17 cellular contexts compared by ENCODE assay signal in genomic region chr3:183356920-183357319, GRCh38.
DNase-seq lines count a peak whose midpoint lies in the region; ATAC-seq and TF ChIP-seq lines count a peak whose summit lies in the region.
"Had no signal": no experiment of that assay in that cellular context is flagged by ENCODE, and none has a peak within 500 bp of the region (broad histone marks: within the 10 kb centered on the region; RNA-seq: fewer than 3 reads in every experiment).

No MANE protein-coding gene starts in this region.

- H3K4me1 Mint-ChIP-seq in T-helper 2 cell treated with Interferon-gamma antibody and Interleukin-4, amounts not matched to agents 5 μg/mL and 100 μg/mL, for 36 hours (ENCODE audit: low read depth), result peaks cover 16% of the 10 kb centered on the region
- H3K4me1 Mint-ChIP-seq in endodermal cell, result peaks cover 20% of the 10 kb centered on the region
- H3K4me1 Mint-ChIP-seq: B cell had no signal

- peaks cover 43% of the 10 kb centered on the region for H3K9me3 ChIP-seq in endodermal cell (ENCODE audit: control insufficient read depth, low read length)
- H3K9me3 ChIP-seq: BLaER1, HAP-1 had no signal

- no peaks in the 10 kb centered on the region for H3K27me3 Mint-ChIP-seq in T-helper 2 cell treated with Interferon-gamma antibody and Interleukin-4, amounts not matched to agents 5 μg/mL and 100 μg/mL, for 36 hours (ENCODE audit: low read depth)
- no peaks in the 10 kb centered on the region for H3K27me3 Mint-ChIP-seq in endodermal cell (ENCODE audit: insufficient read depth)
- H3K27me3 Mint-ChIP-seq: CD4-positive, CD25-positive, alpha-beta regulatory T cell had no signal

- H3K36me3 ChIP-seq in endodermal cell (ENCODE audit: control insufficient read depth, insufficient read depth, low read length), result peaks cover 81% of the 10 kb centered on the region
- H3K36me3 ChIP-seq: HAP-1 had no signal

- H3K4me3 ChIP-seq in endodermal cell (ENCODE audit: low read length), result peak overlapping the region; percentile 47
- H3K4me3 ChIP-seq: BLaER1, HAP-1 had no signal

- no peak overlapping the region for H3K4me3 Mint-ChIP-seq in T-helper 2 cell treated with Interferon-gamma antibody and Interleukin-4, amounts not matched to agents 5 μg/mL and 100 μg/mL, for 36 hours
- H3K4me3 Mint-ChIP-seq in endodermal cell, result no peak overlapping the region
- H3K4me3 Mint-ChIP-seq: B cell; CD8-positive, alpha-beta T cell; HFFc6 had no signal

- no peak for DNase-seq in activated CD4-positive, CD25-positive, alpha-beta regulatory T cell treated with anti-CD3 and anti-CD28 coated beads, Interleukin-2, amount 50 U/mL, for 72 hours
- no peak for DNase-seq in T-helper 2 cell treated with Interferon-gamma antibody and Interleukin-4, amounts not matched to agents 5 μg/mL and 100 μg/mL, for 36 hours (ENCODE audit: low spot score)
- DNase-seq in endodermal cell (no peak), hippocampal formation (lab: John Stamatoyannopoulos, UW) (no peak), DMS114 treated with DMSO at 0.1 percent for 48 hours (lab: John Stamatoyannopoulos, UW; ENCODE audit: unreplicated experiment) (no peak)
- DNase-seq: Calu3; CD4-positive, CD25-positive, alpha-beta regulatory T cell; CD8-positive, alpha-beta T cell; DND-41; GOT3; HFFc6 had no signal

- peaks cover 10% of the 10 kb centered on the region for H3K4me1 ChIP-seq in endodermal cell (ENCODE audit: control insufficient read depth, insufficient read depth, low read length)
- H3K4me1 ChIP-seq: BLaER1, HAP-1 had no signal

- H3K36me3 Mint-ChIP-seq in T-helper 2 cell treated with Interferon-gamma antibody and Interleukin-4, amounts not matched to agents 5 μg/mL and 100 μg/mL, for 36 hours (ENCODE audit: low read depth), result peaks cover 12% of the 10 kb centered on the region
- H3K36me3 Mint-ChIP-seq in endodermal cell (ENCODE audit: low read depth), result peaks cover 64% of the 10 kb centered on the region

- peaks cover 10% of the 10 kb centered on the region for H3K9me3 Mint-ChIP-seq in T-helper 2 cell treated with Interferon-gamma antibody and Interleukin-4, amounts not matched to agents 5 μg/mL and 100 μg/mL, for 36 hours
- peaks cover 13% of the 10 kb centered on the region for H3K9me3 Mint-ChIP-seq in endodermal cell
- H3K9me3 Mint-ChIP-seq: CD4-positive, CD25-positive, alpha-beta regulatory T cell; CD8-positive, alpha-beta T cell; HFFc6 had no signal

- no peak for TF ChIP-seq CTCF in endodermal cell (conservative IDR thresholded peaks at IDR 0.05)

- H3K27ac Mint-ChIP-seq in T-helper 2 cell treated with Interferon-gamma antibody and Interleukin-4, amounts not matched to agents 5 μg/mL and 100 μg/mL, for 36 hours, result peak overlapping the region; percentile 23
- no peak overlapping the region for H3K27ac Mint-ChIP-seq in endodermal cell
- H3K27ac Mint-ChIP-seq: B cell; CD4-positive, CD25-positive, alpha-beta regulatory T cell; CD8-positive, alpha-beta T cell; HFFc6 had no signal

- H3K27me3 ChIP-seq in endodermal cell (ENCODE audit: control insufficient read depth, insufficient read depth, low read length, poor library complexity, severe bottlenecking), result no peaks in the 10 kb centered on the region
- H3K27me3 ChIP-seq: BLaER1 had no signal

- ATAC-seq in activated CD4-positive, CD25-positive, alpha-beta regulatory T cell treated with anti-CD3 and anti-CD28 coated beads, Interleukin-2, amount 50 U/mL, for 24 hours, result peak; percentile 44 to 55
- ATAC-seq: CD8-positive, alpha-beta T cell had no signal

- no peak overlapping the region for H3K9ac ChIP-seq in endodermal cell (ENCODE audit: extremely low read depth, low read length, poor library complexity, severe bottlenecking)
- H3K9ac ChIP-seq: BLaER1 had no signal

- no peak overlapping the region for H3K27ac ChIP-seq in endodermal cell (ENCODE audit: low read depth, low read length)
- H3K27ac ChIP-seq: 22Rv1, BLaER1, C4-2B had no signal
